ENCODE assay signal across 1 cellular context in genomic region chr17:76497699-76497978, GRCh38.
TF ChIP-seq lines count a peak whose summit lies in the region.

No MANE protein-coding gene starts in this region.

TF ChIP-seq in IMR-90, 13 proteins besides CTCF, POLR2A, EP300 and RAD21:
- TF ChIP-seq CEBPB (IDR thresholded peaks at IDR 0.05; ENCODE audit: low read depth, low read length) (no peak), MXI1 (IDR thresholded peaks at IDR 0.05; ENCODE audit: borderline replicate concordance, low read depth, low read length) (no peak), FOS (IDR thresholded peaks at IDR 0.05; ENCODE audit: low read depth, low read length) (no peak), MAFK (IDR thresholded peaks at IDR 0.05; ENCODE audit: low read depth, low read length) (no peak), CHD1 (IDR thresholded peaks at IDR 0.05; ENCODE audit: low read depth, low read length) (no peak), ELK1 (IDR thresholded peaks at IDR 0.05; ENCODE audit: borderline replicate concordance, low read depth, low read length) (no peak), RFX5 (IDR thresholded peaks at IDR 0.05; ENCODE audit: low read depth, low read length) (no peak), BHLHE40 (IDR thresholded peaks at IDR 0.05; ENCODE audit: low read depth, low read length) (no peak), NFE2L2 (IDR thresholded peaks at IDR 0.05; ENCODE audit: low read depth, low read length) (no peak), USF2 (IDR thresholded peaks at IDR 0.05; ENCODE audit: low read depth, low read length) (no peak), RCOR1 (IDR thresholded peaks at IDR 0.05; ENCODE audit: insufficient replicate concordance, low read length) (no peak), MAZ (IDR thresholded peaks at IDR 0.05; ENCODE audit: borderline replicate concordance, low read depth, low read length) (no peak), SMC3 (IDR thresholded peaks at IDR 0.05; ENCODE audit: low read depth, low read length) (no peak)
